In genomic region chr17:18771056-18771455, GRCh38 we compare ENCODE assay signal across 7 cellular contexts. TPM values are rescaled to one million over a fixed set of nuclear protein-coding genes. Genes with fewer than 3 reads are reported as not detected.
"Had no signal": no experiment of that assay in that cellular context is flagged by ENCODE, and none has a peak within 500 bp of the region (broad histone marks: within the 10 kb centered on the region; RNA-seq: fewer than 3 reads in every experiment).

No MANE protein-coding gene starts in this region.

RNA-seq across cellular contexts. Expression of gene FBXW10, which starts 27.2 kb away (rescaled TPM):
- total RNA-seq: dermis microvascular lymphatic vessel endothelial cell; glomerular endothelial cell; kidney; naive thymus-derived CD8-positive, alpha-beta T cell; osteocyte; thoracic aorta; upper lobe of right lung had no signal
- polyA plus RNA-seq: naive thymus-derived CD8-positive, alpha-beta T cell had no signal
